Comparison of ENCODE assay signal across 1 cellular context in genomic region chr17:57256708-57257112, GRCh38.
TF ChIP-seq lines count a peak whose summit lies in the region.

No MANE protein-coding gene starts in this region.

TF ChIP-seq in HepG2, 621 proteins besides CTCF, POLR2A, EP300 and RAD21 (continued from another document and continues in another):
- TF ChIP-seq ZBTB2 (CRISPR knock-in tag; IDR thresholded peaks at IDR 0.05; ENCODE audit: low read depth), result no peak
- TF ChIP-seq ZNF775 (CRISPR knock-in tag; IDR thresholded peaks at IDR 0.05; ENCODE audit: borderline replicate concordance), result no peak
- 0 out of 2 replicates have a peak, but pooled peaks have one; percentile 5 for TF ChIP-seq ZNF574 (CRISPR knock-in tag; IDR thresholded peaks at IDR 0.05)
- peak; percentile 77; the same call in 1 of the 2 replicates for TF ChIP-seq ZNF740 (CRISPR knock-in tag; IDR thresholded peaks at IDR 0.05)
- no peak for TF ChIP-seq MED1 (CRISPR knock-in tag; IDR thresholded peaks at IDR 0.05)
- TF ChIP-seq SRSF9 (IDR thresholded peaks at IDR 0.05; ENCODE audit: borderline replicate concordance, insufficient read depth, low read depth, low read length, poor library complexity, severe bottlenecking), result no peak
- TF ChIP-seq ZFAT (CRISPR knock-in tag; conservative IDR thresholded peaks at IDR 0.05), result no peak
- TF ChIP-seq UBTF (CRISPR knock-in tag; IDR thresholded peaks at IDR 0.05), result no peak
- no peak for TF ChIP-seq PLSCR1 (CRISPR knock-in tag; IDR thresholded peaks at IDR 0.05; ENCODE audit: borderline replicate concordance)
- no peak for TF ChIP-seq ZSCAN22 (CRISPR knock-in tag; IDR thresholded peaks at IDR 0.05)
- TF ChIP-seq CHD4 (IDR thresholded peaks at IDR 0.05; ENCODE audit: borderline replicate concordance, low read length), result no peak
- TF ChIP-seq HMG20A (CRISPR knock-in tag; IDR thresholded peaks at IDR 0.05; ENCODE audit: borderline replicate concordance), result no peak
- TF ChIP-seq HMGXB4 (CRISPR knock-in tag; IDR thresholded peaks at IDR 0.05; ENCODE audit: borderline replicate concordance in 1 of 2, low read depth in 1 of 2), result 0 out of 4 replicates have a peak, but pooled peaks of 1 of the 2 experiments have one; percentile 3
- no peak for TF ChIP-seq ZNF546 (CRISPR knock-in tag; conservative IDR thresholded peaks at IDR 0.05)
- TF ChIP-seq ZNF121 (CRISPR knock-in tag; IDR thresholded peaks at IDR 0.05), result no peak
- peak; percentile 35; the same call in 1 of the 2 replicates for TF ChIP-seq SAP130 (CRISPR knock-in tag; IDR thresholded peaks at IDR 0.05; ENCODE audit: low read depth)
- TF ChIP-seq YY1 (IDR thresholded peaks at IDR 0.05; ENCODE audit: insufficient read depth, insufficient replicate concordance, low read depth, low read length), result peak; percentile 73
- no peak for TF ChIP-seq ZNF800 (CRISPR knock-in tag; IDR thresholded peaks at IDR 0.05)
- no peak for TF ChIP-seq MAZ (IDR thresholded peaks at IDR 0.05; ENCODE audit: borderline replicate concordance, low read depth, low read length)
- TF ChIP-seq MAZ (CRISPR knock-in tag; IDR thresholded peaks at IDR 0.05; ENCODE audit: low read depth), result 0 out of 2 replicates have a peak, but pooled peaks have one; percentile 3
- TF ChIP-seq KAT7 (CRISPR knock-in tag; IDR thresholded peaks at IDR 0.05; ENCODE audit: borderline replicate concordance), result peak; percentile 73; the same call in 1 of the 2 replicates
- no peak for TF ChIP-seq ZNF264 (CRISPR knock-in tag; IDR thresholded peaks at IDR 0.05)
- 0 out of 2 replicates have a peak, but pooled peaks have one; percentile 6 for TF ChIP-seq ZFP91 (CRISPR knock-in tag; IDR thresholded peaks at IDR 0.05; ENCODE audit: borderline replicate concordance)
- TF ChIP-seq GABPA (IDR thresholded peaks at IDR 0.05; ENCODE audit: low read depth, low read length), result no peak
- no peak for TF ChIP-seq GABPA (CRISPR knock-in tag; IDR thresholded peaks at IDR 0.05; ENCODE audit: low read depth)
- TF ChIP-seq HINFP (CRISPR knock-in tag; IDR thresholded peaks at IDR 0.05; ENCODE audit: low read depth), result no peak
- no peak for TF ChIP-seq DBP (CRISPR knock-in tag; IDR thresholded peaks at IDR 0.05; ENCODE audit: not compliant biosample characterization)
- TF ChIP-seq GATAD2A (CRISPR knock-in tag; IDR thresholded peaks at IDR 0.05), result no peak
- no peak for TF ChIP-seq CAMTA2 (CRISPR knock-in tag; IDR thresholded peaks at IDR 0.05; ENCODE audit: borderline replicate concordance)
- TF ChIP-seq ASH2L (IDR thresholded peaks at IDR 0.05; ENCODE audit: insufficient read length, low read depth, low read length), result peak; percentile 54
- no peak for TF ChIP-seq CENPBD1 (CRISPR knock-in tag; IDR thresholded peaks at IDR 0.05; ENCODE audit: borderline replicate concordance, low read depth)
- TF ChIP-seq GABPB1 (CRISPR knock-in tag; IDR thresholded peaks at IDR 0.05), result peak; percentile 32; the same call in 1 of the 2 replicates
- peak; percentile 93 for TF ChIP-seq PATZ1 (CRISPR knock-in tag; IDR thresholded peaks at IDR 0.05)
- no peak for TF ChIP-seq MZF1 (CRISPR knock-in tag; IDR thresholded peaks at IDR 0.05; ENCODE audit: borderline replicate concordance)
- no peak for TF ChIP-seq ZBTB39 (CRISPR knock-in tag; IDR thresholded peaks at IDR 0.05)
- TF ChIP-seq ZFP1 (CRISPR knock-in tag; IDR thresholded peaks at IDR 0.05), result no peak
